ENCODE assay signal across 17 cellular contexts in the genomic region with DNA sequence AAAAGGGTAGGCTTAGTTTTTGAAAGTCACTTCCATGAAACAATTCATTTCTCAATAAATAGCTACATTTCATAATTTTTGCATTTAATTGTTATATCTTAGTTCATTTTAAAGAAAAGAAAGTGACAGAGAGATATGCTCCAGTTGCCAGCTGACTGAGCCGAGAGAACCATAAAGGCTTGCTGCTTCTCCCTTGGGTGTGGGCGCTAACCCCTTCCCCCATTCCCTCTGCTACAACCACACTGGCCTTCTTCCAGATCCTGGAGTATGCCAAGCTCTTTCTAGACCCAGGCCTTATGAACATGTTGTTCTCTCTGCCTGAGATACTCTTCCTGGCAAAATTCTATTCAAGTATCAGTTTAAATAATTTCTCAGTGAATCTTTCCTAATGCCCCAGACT. TPM values are rescaled to one million over a fixed set of nuclear protein-coding genes. Genes with fewer than 3 reads are reported as not detected.
DNase-seq lines count a peak whose midpoint lies in the region; ATAC-seq and TF ChIP-seq lines count a peak whose summit lies in the region.
"Had no signal": no experiment of that assay in that cellular context is flagged by ENCODE, and none has a peak within 500 bp of the region (broad histone marks: within the 10 kb centered on the region; RNA-seq: fewer than 3 reads in every experiment).

No MANE protein-coding gene starts in this region.

- H3K9me3 ChIP-seq in gastroesophageal sphincter, result no peaks in the 10 kb centered on the region
- H3K9me3 ChIP-seq: SJSA1 had no signal

- H3K4me3 ChIP-seq in gastroesophageal sphincter, result peak overlapping the region in 1 of 2 donors; percentile 5
- H3K4me3 ChIP-seq: cardiac muscle cell, SJSA1 had no signal

- H3K36me3 Mint-ChIP-seq in progenitor cell of endocrine pancreas (ENCODE audit: insufficient read depth), result peaks cover 4% of the 10 kb centered on the region
- H3K36me3 Mint-ChIP-seq in activated T-cell treated with anti-CD3 and anti-CD28 coated beads, Interleukin-2, amount 50 U/mL, for 72 hours (ENCODE audit: insufficient read depth in 2 of 2), result no peaks in the 10 kb centered on the region
- H3K36me3 Mint-ChIP-seq in activated T-helper 1 cell treated with anti-CD3 and anti-CD28 coated beads, Interleukin-12 subunit alpha, Interleukin-12 subunit beta, Interleukin-2, Interleukin-4 antibody, amounts not matched to agents 30 ng/mL and 10 ng/mL and 1 ng/mL, durations not matched to agents 14 hours and 24 hours and 36 hours (ENCODE audit: low read depth), result no peaks in the 10 kb centered on the region
- H3K36me3 Mint-ChIP-seq: immature natural killer cell had no signal

- no peaks in the 10 kb centered on the region for H3K27me3 ChIP-seq in gastroesophageal sphincter
- H3K27me3 ChIP-seq: cardiac muscle cell, SJSA1 had no signal

- intact Hi-C loops in Right ventricle myocardium inferior (cut with DNase I), result no loop called here
- intact Hi-C loops in cardiac septum (cut with DNase I), result no loop called here
- intact Hi-C loops in activated T-helper 1 cell treated with anti-CD3 and anti-CD28 coated beads, Interleukin-12 subunit alpha, Interleukin-12 subunit beta, Interleukin-2, Interleukin-4 antibody, amounts not matched to agents 30 ng/mL and 10 ng/mL and 1 ng/mL, durations not matched to agents 14 hours and 24 hours and 36 hours (cut with micrococcal nuclease), result no loop called here

- 45 to 53% methylated on average over 2 of the region's 2 CpGs for WGBS in gastroesophageal sphincter (ENCODE audit: low coverage in 1 of 2), 2 donors

- H3K27me3 Mint-ChIP-seq in progenitor cell of endocrine pancreas, result no peaks in the 10 kb centered on the region
- H3K27me3 Mint-ChIP-seq in activated T-cell treated with anti-CD3 and anti-CD28 coated beads, Interleukin-2, amount 50 U/mL, for 72 hours (ENCODE audit: low read depth), result peaks cover 16% of the 10 kb centered on the region
- peaks cover 2% of the 10 kb centered on the region for H3K27me3 Mint-ChIP-seq in activated T-helper 1 cell treated with anti-CD3 and anti-CD28 coated beads, Interleukin-12 subunit alpha, Interleukin-12 subunit beta, Interleukin-2, Interleukin-4 antibody, amounts not matched to agents 30 ng/mL and 10 ng/mL and 1 ng/mL, durations not matched to agents 14 hours and 24 hours and 36 hours (ENCODE audit: insufficient read depth)

- no peak for TF ChIP-seq EP300 in gastroesophageal sphincter (IDR thresholded peaks at IDR 0.05)

- no peaks in the 10 kb centered on the region for H3K9me3 Mint-ChIP-seq in progenitor cell of endocrine pancreas (ENCODE audit: low read depth)
- peaks cover 0 to 1% of the 10 kb centered on the region in 2 donors for H3K9me3 Mint-ChIP-seq in activated T-cell treated with anti-CD3 and anti-CD28 coated beads, Interleukin-2, amount 50 U/mL, for 72 hours
- no peaks in the 10 kb centered on the region for H3K9me3 Mint-ChIP-seq in activated T-helper 1 cell treated with anti-CD3 and anti-CD28 coated beads, Interleukin-12 subunit alpha, Interleukin-12 subunit beta, Interleukin-2, Interleukin-4 antibody, amounts not matched to agents 30 ng/mL and 10 ng/mL and 1 ng/mL, durations not matched to agents 14 hours and 24 hours and 36 hours
- H3K9me3 Mint-ChIP-seq: immature natural killer cell had no signal

- H3K27ac Mint-ChIP-seq in progenitor cell of endocrine pancreas, result peak overlapping the region; percentile 19
- no peak overlapping the region for H3K27ac Mint-ChIP-seq in activated T-cell treated with anti-CD3 and anti-CD28 coated beads, Interleukin-2, amount 50 U/mL, for 72 hours
- H3K27ac Mint-ChIP-seq in activated T-helper 1 cell treated with anti-CD3 and anti-CD28 coated beads, Interleukin-12 subunit alpha, Interleukin-12 subunit beta, Interleukin-2, Interleukin-4 antibody, amounts not matched to agents 30 ng/mL and 10 ng/mL and 1 ng/mL, durations not matched to agents 14 hours and 24 hours and 36 hours, result no peak overlapping the region
- H3K27ac Mint-ChIP-seq: immature natural killer cell had no signal

- H3K27ac ChIP-seq in gastroesophageal sphincter, result peak overlapping the region; percentile 76 to 92 (median 87)
- H3K27ac ChIP-seq: cardiac muscle cell, KMS-11, SJSA1 had no signal

- no peaks in the 10 kb centered on the region for H3K36me3 ChIP-seq in gastroesophageal sphincter
- H3K36me3 ChIP-seq: cardiac muscle cell, SJSA1 had no signal

- H3K4me1 ChIP-seq in gastroesophageal sphincter, result peaks cover 21 to 98% (median 60%) of the 10 kb centered on the region in 3 donors
- H3K4me1 ChIP-seq: SJSA1 had no signal

- ATAC-seq in Right ventricle myocardium inferior (peak; percentile 80), gastroesophageal sphincter (peak; percentile 62), HG02885 (IDR thresholded peaks at IDR 0.05; ENCODE audit: poor library complexity, unreplicated experiment) (no peak), GM18858 (IDR thresholded peaks at IDR 0.05; ENCODE audit: unreplicated experiment) (no peak)
- ATAC-seq in activated T-cell treated with anti-CD3 and anti-CD28 coated beads, Interleukin-2, amount 50 U/mL, for 72 hours (replicated peaks in 1 of 2), result no peak
- ATAC-seq: activated CD4-positive, CD25-positive, alpha-beta regulatory T cell treated with anti-CD3 and anti-CD28 coated beads, Interleukin-2, amount 50 U/mL, for 24 hours; esophagus mucosa had no signal

- TF ChIP-seq CTCF in gastroesophageal sphincter (IDR thresholded peaks at IDR 0.05), result no peak
- TF ChIP-seq CTCF in progenitor cell of endocrine pancreas (IDR thresholded peaks at IDR 0.05; ENCODE audit: unreplicated experiment), result no peak

- H3K4me1 Mint-ChIP-seq in progenitor cell of endocrine pancreas (ENCODE audit: low read depth), result peaks cover 20% of the 10 kb centered on the region
- peaks cover 7% of the 10 kb centered on the region for H3K4me1 Mint-ChIP-seq in activated T-cell treated with anti-CD3 and anti-CD28 coated beads, Interleukin-2, amount 50 U/mL, for 72 hours (ENCODE audit: low read depth)
- H3K4me1 Mint-ChIP-seq in activated T-helper 1 cell treated with anti-CD3 and anti-CD28 coated beads, Interleukin-12 subunit alpha, Interleukin-12 subunit beta, Interleukin-2, Interleukin-4 antibody, amounts not matched to agents 30 ng/mL and 10 ng/mL and 1 ng/mL, durations not matched to agents 14 hours and 24 hours and 36 hours (ENCODE audit: low read depth), result peaks cover 8% of the 10 kb centered on the region
- H3K4me1 Mint-ChIP-seq: immature natural killer cell had no signal

- H3K4me3 Mint-ChIP-seq in progenitor cell of endocrine pancreas (ENCODE audit: low read depth), result no peak overlapping the region
- no peak overlapping the region for H3K4me3 Mint-ChIP-seq in activated T-cell treated with anti-CD3 and anti-CD28 coated beads, Interleukin-2, amount 50 U/mL, for 72 hours
- H3K4me3 Mint-ChIP-seq in activated T-helper 1 cell treated with anti-CD3 and anti-CD28 coated beads, Interleukin-12 subunit alpha, Interleukin-12 subunit beta, Interleukin-2, Interleukin-4 antibody, amounts not matched to agents 30 ng/mL and 10 ng/mL and 1 ng/mL, durations not matched to agents 14 hours and 24 hours and 36 hours, result no peak overlapping the region
- H3K4me3 Mint-ChIP-seq: immature natural killer cell had no signal

- DNase-seq in Right ventricle myocardium inferior (ENCODE audit: missing footprints) (no peak), cardiac septum (ENCODE audit: low spot score) (no peak), progenitor cell of endocrine pancreas (ENCODE audit: low spot score, unreplicated experiment) (no peak)
- no peak for DNase-seq in activated T-cell treated with anti-CD3 and anti-CD28 coated beads, Interleukin-2, amount 50 U/mL, for 72 hours
- no peak for DNase-seq in activated T-helper 1 cell treated with anti-CD3 and anti-CD28 coated beads, Interleukin-12 subunit alpha, Interleukin-12 subunit beta, Interleukin-2, Interleukin-4 antibody, amounts not matched to agents 30 ng/mL and 10 ng/mL and 1 ng/mL, durations not matched to agents 14 hours and 24 hours and 36 hours (ENCODE audit: low spot score)
- DNase-seq: DMS79 treated with DMSO at 0.1 percent for 48 hours; immature natural killer cell; NCI-H526 treated with DMSO at 0.1 percent for 48 hours; stimulated activated CD4-positive, alpha-beta T cell treated with anti-CD3 and anti-CD28 coated beads, Interleukin-4, amount 100 ng/mL, for 4 hours had no signal

- no peak for TF ChIP-seq POLR2A in gastroesophageal sphincter (IDR thresholded peaks at IDR 0.05)

RNA-seq across cellular contexts. Expression of a gene that starts 12.3 kb away (rescaled TPM):
- 121 TPM for total RNA-seq in Right ventricle myocardium inferior
- 184 TPM for total RNA-seq in cardiac septum
- 100 to 1,000 TPM in 2 of 4 donors, 10 to 100 TPM in 2; 66.6 to 142 (median 105) TPM for total RNA-seq in gastroesophageal sphincter
- 110 and 116 TPM in 2 replicates for total RNA-seq in progenitor cell of endocrine pancreas
- total RNA-seq in activated T-cell treated with anti-CD3 and anti-CD28 coated beads, Interleukin-2, amount 50 U/mL, for 72 hours, result 1 to 10 TPM; 1.4 to 4.8 TPM
- 1.4 and 1.5 TPM in 2 replicates for total RNA-seq in activated T-helper 1 cell treated with anti-CD3 and anti-CD28 coated beads, Interleukin-12 subunit alpha, Interleukin-12 subunit beta, Interleukin-2, Interleukin-4 antibody, amounts not matched to agents 30 ng/mL and 10 ng/mL and 1 ng/mL, durations not matched to agents 14 hours and 24 hours and 36 hours

RNA-seq across cellular contexts. Expression of a gene that starts 40.8 kb away (rescaled TPM):
- total RNA-seq in Right ventricle myocardium inferior (62.4 TPM), cardiac septum (60.7 TPM), gastroesophageal sphincter (10 to 100 TPM; 28.2 to 61.5 (median 30.4) TPM), progenitor cell of endocrine pancreas (71.4 and 81.1 TPM in 2 replicates)
- total RNA-seq in activated T-cell treated with anti-CD3 and anti-CD28 coated beads, Interleukin-2, amount 50 U/mL, for 72 hours, result 100 to 1,000 TPM; 169 to 179 TPM
- 241 and 283 TPM in 2 replicates for total RNA-seq in activated T-helper 1 cell treated with anti-CD3 and anti-CD28 coated beads, Interleukin-12 subunit alpha, Interleukin-12 subunit beta, Interleukin-2, Interleukin-4 antibody, amounts not matched to agents 30 ng/mL and 10 ng/mL and 1 ng/mL, durations not matched to agents 14 hours and 24 hours and 36 hours

Comparison
In these comparisons a context has a peak if more than half of its experiments do, and no peak if none do; other contexts are left out.
1. ATAC-seq: peak in Right ventricle myocardium inferior (single experiment) and gastroesophageal sphincter (single experiment); none in HG02885 (single experiment), activated T-cell treated with anti-CD3 and anti-CD28 coated beads, Interleukin-2, amount 50 U/mL, for 72 hours (0 of 2) and GM18858 (single experiment).
2. RNA of a gene that starts 12.3 kb away (total RNA-seq): 184 TPM in cardiac septum (single experiment), 121 TPM in Right ventricle myocardium inferior (single experiment), 110 to 116 TPM in progenitor cell of endocrine pancreas and 66.6 to 142 TPM in gastroesophageal sphincter; 1.4 to 4.8 TPM in activated T-cell treated with anti-CD3 and anti-CD28 coated beads, Interleukin-2, amount 50 U/mL, for 72 hours and 1.4 to 1.5 TPM in activated T-helper 1 cell treated with anti-CD3 and anti-CD28 coated beads, Interleukin-12 subunit alpha, Interleukin-12 subunit beta, Interleukin-2, Interleukin-4 antibody, amounts not matched to agents 30 ng/mL and 10 ng/mL and 1 ng/mL, durations not matched to agents 14 hours and 24 hours and 36 hours; every median in the first group is over 10 times any median in the second.